Comparison of ENCODE assay signal across 8 cellular contexts in the genomic region with DNA sequence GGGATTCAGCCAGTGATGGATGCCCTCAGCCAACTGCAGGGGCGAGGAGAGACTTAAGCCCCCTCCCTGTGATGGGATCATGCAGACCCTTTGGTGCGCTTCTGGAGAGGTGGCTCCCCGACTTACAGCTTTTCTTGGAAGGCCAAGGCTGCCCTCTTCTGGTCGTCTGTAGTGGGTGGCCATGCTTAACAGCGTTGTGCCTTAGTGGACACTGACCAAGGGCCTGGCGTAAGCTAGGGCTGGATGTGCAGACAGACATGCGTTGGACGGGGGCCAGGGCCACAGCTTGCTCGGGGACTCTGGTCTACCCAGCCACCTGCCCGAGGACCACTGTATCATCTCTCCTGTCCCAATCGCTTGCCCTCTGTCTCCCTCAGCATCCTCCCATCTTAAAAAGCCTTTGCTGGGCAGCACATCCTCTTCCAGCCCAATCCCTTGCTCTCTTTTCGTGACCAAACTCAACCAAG. TPM values are rescaled to one million over a fixed set of nuclear protein-coding genes. Genes with fewer than 3 reads are reported as not detected.
A peak's percentile ranks its signal among the peaks of the same experiment; 100 is the strongest.
DNase-seq lines count a peak whose midpoint lies in the region; ATAC-seq and TF ChIP-seq lines count a peak whose summit lies in the region.

No MANE protein-coding gene starts in this region.

- H3K27me3 ChIP-seq in kidney epithelial cell (ENCODE audit: control insufficient read depth, insufficient read depth, low read length): peaks cover 3% of the 10 kb centered on the region

- no peak overlapping the region for H3K4me3 ChIP-seq in kidney epithelial cell (ENCODE audit: low read depth, low read length)

- no peaks in the 10 kb centered on the region for H3K36me3 ChIP-seq in kidney epithelial cell (ENCODE audit: control insufficient read depth, insufficient read depth, low read length)

- H3K27me3 Mint-ChIP-seq in chondrocyte (ENCODE audit: low read depth): no peaks in the 10 kb centered on the region

- no peak for ATAC-seq in HG03460 (IDR thresholded peaks at IDR 0.05; ENCODE audit: unreplicated experiment)

- peak; percentile 93 for DNase-seq in G401 (ENCODE audit: low spot score)
- peak; percentile 44 for DNase-seq in NCI-H1105 (lab: John Stamatoyannopoulos, UW)
- peak; percentile 8 for DNase-seq in T follicular helper cell (ENCODE audit: low read depth)
- DNase-seq in chondrocyte (ENCODE audit: low spot score): no peak
- DNase-seq in kidney epithelial cell (ENCODE audit: low read depth): peak; percentile 35
- DNase-seq in stimulated activated CD4-positive, alpha-beta T cell treated with anti-CD3 and anti-CD28 coated beads, Interleukin-15, amount 100 ng/mL, for 24 hours: peak; percentile 61
- no peak for DNase-seq in NCI-H2029 (lab: John Stamatoyannopoulos, UW)

- no peaks in the 10 kb centered on the region for H3K36me3 Mint-ChIP-seq in chondrocyte (ENCODE audit: low read depth)

- no peak overlapping the region for H3K27ac Mint-ChIP-seq in chondrocyte (ENCODE audit: unreplicated experiment)

- no peaks in the 10 kb centered on the region for H3K9me3 Mint-ChIP-seq in chondrocyte (ENCODE audit: low read depth)

- peaks cover 22% of the 10 kb centered on the region for H3K4me1 Mint-ChIP-seq in chondrocyte (ENCODE audit: low read depth)

- in situ Hi-C loops in G401 (cut with HindIII; ENCODE audit: low sequenced_read_pairs): no loop called here

- no peak overlapping the region for H3K4me3 Mint-ChIP-seq in chondrocyte (ENCODE audit: unreplicated experiment)

- TF ChIP-seq CTCF in chondrocyte (IDR thresholded peaks at IDR 0.05) (peak; percentile 92), kidney epithelial cell (IDR thresholded peaks at IDR 0.05; ENCODE audit: insufficient read depth, low read length, poor library complexity, severe bottlenecking) (peak; percentile 90)

RNA-seq across cellular contexts. Expression of a gene that starts 5.5 kb away (rescaled TPM):
- 13.1 and 13.6 TPM in 2 replicates for total RNA-seq in G401 (2014; rRNA removed; shearing (Covaris generic))
- 3.5 to 12.4 TPM (median 5.8 TPM) in 3 replicates for total RNA-seq in chondrocyte
- 2.8 and 4.0 TPM in 2 replicates for total RNA-seq in kidney epithelial cell

RNA-seq across cellular contexts. Expression of a gene that starts 49.7 kb away (rescaled TPM):
- 244 and 260 TPM in 2 replicates for total RNA-seq in G401 (2014; rRNA removed; shearing (Covaris generic))
- total RNA-seq in chondrocyte (86.1 to 98.9 TPM (median 94.9 TPM) in 3 replicates), kidney epithelial cell (156 and 161 TPM in 2 replicates)

Comparison
In these comparisons a context has a peak if more than half of its experiments do, and no peak if none do; other contexts are left out.
1. DNase-seq: peak in G401 (single experiment), NCI-H1105 (single experiment), T follicular helper cell (single experiment), kidney epithelial cell (single experiment) and stimulated activated CD4-positive, alpha-beta T cell treated with anti-CD3 and anti-CD28 coated beads, Interleukin-15, amount 100 ng/mL, for 24 hours (single experiment); none in chondrocyte (single experiment) and NCI-H2029 (single experiment).